21 cellular contexts compared by ENCODE assay signal in genomic region chr3:127306361-127307112, GRCh38. TPM values are rescaled to one million over a fixed set of nuclear protein-coding genes. Genes with fewer than 3 reads are reported as not detected.
DNase-seq lines count a peak whose midpoint lies in the region; ATAC-seq and TF ChIP-seq lines count a peak whose summit lies in the region.
"Had no signal": no experiment of that assay in that cellular context is flagged by ENCODE, and none has a peak within 500 bp of the region (broad histone marks: within the 10 kb centered on the region; RNA-seq: fewer than 3 reads in every experiment).

No MANE protein-coding gene starts in this region.

- H3K9me2 ChIP-seq in GM23338 (ENCODE audit: insufficient read depth) = no peaks in the 10 kb centered on the region

- H3K27ac Mint-ChIP-seq in CD14-positive monocyte = peak overlapping the region; percentile 78 to 95 (median 90)
- H3K27ac Mint-ChIP-seq in GM23338 = no peak overlapping the region
- peak overlapping the region; percentile 84 for H3K27ac Mint-ChIP-seq in dendritic cell treated with granulocyte-macrophage colony-stimulating factor and Interleukin-4, amounts not matched to agents 40 ng/mL and 50 ng/mL, for 4 days
- H3K27ac Mint-ChIP-seq in activated naive CD8-positive, alpha-beta T cell treated with anti-CD3 and anti-CD28 coated beads for 36 hours = no peak overlapping the region
- no peak overlapping the region for H3K27ac Mint-ChIP-seq in nephron progenitor cell
- H3K27ac Mint-ChIP-seq: CD4-positive, alpha-beta memory T cell; HFFc6 had no signal

- H3K4me3 ChIP-seq in GM23338 (no peak overlapping the region), neuronal stem cell (ENCODE audit: low read length in 2 of 2) (no peak overlapping the region)

- no peaks in the 10 kb centered on the region for H4K20me1 ChIP-seq in GM23338 (replicated peaks; ENCODE audit: insufficient read depth)

- H3K79me1 ChIP-seq in neuronal stem cell (ENCODE audit: low read depth, low read length) = no peaks in the 10 kb centered on the region

- peak overlapping the region; percentile 90 for H2BK12ac ChIP-seq in neuronal stem cell (ENCODE audit: low read length)

- no peak overlapping the region for H3K9ac ChIP-seq in neuronal stem cell (ENCODE audit: low read depth, low read length, poor library complexity)
- H3K9ac ChIP-seq: KMS-11 had no signal

- peak overlapping the region; percentile 82 for H3K14ac ChIP-seq in neuronal stem cell (ENCODE audit: low read length)

- H3K4me3 Mint-ChIP-seq in CD14-positive monocyte = peak overlapping the region in 1 of 2 donors; percentile 86
- H3K4me3 Mint-ChIP-seq in GM23338 = no peak overlapping the region
- H3K4me3 Mint-ChIP-seq in dendritic cell treated with granulocyte-macrophage colony-stimulating factor and Interleukin-4, amounts not matched to agents 40 ng/mL and 50 ng/mL, for 4 days = no peak overlapping the region
- H3K4me3 Mint-ChIP-seq in activated naive CD8-positive, alpha-beta T cell treated with anti-CD3 and anti-CD28 coated beads for 36 hours = no peak overlapping the region
- no peak overlapping the region for H3K4me3 Mint-ChIP-seq in nephron progenitor cell
- H3K4me3 Mint-ChIP-seq: CD4-positive, alpha-beta memory T cell; HFFc6 had no signal

- H4K8ac ChIP-seq in neuronal stem cell (ENCODE audit: low read depth, low read length) = no peak overlapping the region

- no peak overlapping the region for H3K4me2 ChIP-seq in GM23338
- H3K4me2 ChIP-seq in neuronal stem cell (ENCODE audit: insufficient read depth, low read length, poor library complexity, severe bottlenecking) = peak overlapping the region; percentile 11
- H3K4me2 ChIP-seq: KMS-11 had no signal

- intact Hi-C loops in CD14-positive monocyte (cut with micrococcal nuclease) = loop anchor here (10.0 kb wide), 2 partner anchors 322 to 392 kb away; partner anchors contain the start of gene PLXNA1 (in 1 of the 2)
- intact Hi-C loops in dendritic cell treated with granulocyte-macrophage colony-stimulating factor and Interleukin-4, amounts not matched to agents 40 ng/mL and 50 ng/mL, for 4 days (cut with micrococcal nuclease) = no loop called here

- H3K36me3 Mint-ChIP-seq in CD14-positive monocyte (no peaks in the 10 kb centered on the region), GM23338 (ENCODE audit: low read depth) (no peaks in the 10 kb centered on the region; the same call in 2 of the 3 replicates), nephron progenitor cell (ENCODE audit: low read depth) (no peaks in the 10 kb centered on the region)
- no peaks in the 10 kb centered on the region for H3K36me3 Mint-ChIP-seq in dendritic cell treated with granulocyte-macrophage colony-stimulating factor and Interleukin-4, amounts not matched to agents 40 ng/mL and 50 ng/mL, for 4 days (ENCODE audit: low read depth)
- no peaks in the 10 kb centered on the region for H3K36me3 Mint-ChIP-seq in activated naive CD8-positive, alpha-beta T cell treated with anti-CD3 and anti-CD28 coated beads for 36 hours
- H3K36me3 Mint-ChIP-seq: CD4-positive, alpha-beta memory T cell had no signal

- H4K91ac ChIP-seq in neuronal stem cell (ENCODE audit: low read depth, low read length, poor library complexity) = no peak overlapping the region

- H2BK15ac ChIP-seq in neuronal stem cell (ENCODE audit: low read length) = no peak overlapping the region

- H3K4ac ChIP-seq in neuronal stem cell (ENCODE audit: low read length) = no peak overlapping the region

- H3F3A ChIP-seq in GM23338 (replicated peaks; ENCODE audit: low read depth) = no peaks in the 10 kb centered on the region

- H2AK5ac ChIP-seq in neuronal stem cell (ENCODE audit: low read depth, low read length) = no peak overlapping the region

- no peaks in the 10 kb centered on the region for H3K27me3 ChIP-seq in GM23338 (ENCODE audit: insufficient read depth)
- peaks cover 0 to 20% (median 0%) of the 10 kb centered on the region in 3 experiments for H3K27me3 ChIP-seq in neuronal stem cell (ENCODE audit: control insufficient read depth in 3 of 3, insufficient read depth in 3 of 3, low read depth in 1 of 3, low read length in 3 of 3)
- H3K27me3 ChIP-seq: BE2C had no signal

- WGBS in neuronal stem cell (ENCODE audit: extremely low coverage in 2 of 2, insufficient read length in 2 of 2, insufficient replicate concordance in 1 of 2), 2 donors = no CpG with 5 or more reads among the region's 18 CpGs

- H3K9me3 Mint-ChIP-seq in CD14-positive monocyte (peaks cover 0 to 7% (median 0%) of the 10 kb centered on the region in 7 donors), GM23338 (peaks cover 7% of the 10 kb centered on the region; the same call in 2 of the 3 replicates), nephron progenitor cell (no peaks in the 10 kb centered on the region)
- no peaks in the 10 kb centered on the region for H3K9me3 Mint-ChIP-seq in dendritic cell treated with granulocyte-macrophage colony-stimulating factor and Interleukin-4, amounts not matched to agents 40 ng/mL and 50 ng/mL, for 4 days
- peaks cover 3% of the 10 kb centered on the region for H3K9me3 Mint-ChIP-seq in activated naive CD8-positive, alpha-beta T cell treated with anti-CD3 and anti-CD28 coated beads for 36 hours
- H3K9me3 Mint-ChIP-seq: HFFc6 had no signal

- H3K4me1 Mint-ChIP-seq in CD14-positive monocyte (peaks cover 41% of the 10 kb centered on the region), GM23338 (no peaks in the 10 kb centered on the region; the same call in 2 of the 3 replicates), nephron progenitor cell (no peaks in the 10 kb centered on the region)
- peaks cover 41% of the 10 kb centered on the region for H3K4me1 Mint-ChIP-seq in dendritic cell treated with granulocyte-macrophage colony-stimulating factor and Interleukin-4, amounts not matched to agents 40 ng/mL and 50 ng/mL, for 4 days (ENCODE audit: low read depth)
- H3K4me1 Mint-ChIP-seq in activated naive CD8-positive, alpha-beta T cell treated with anti-CD3 and anti-CD28 coated beads for 36 hours = no peaks in the 10 kb centered on the region
- H3K4me1 Mint-ChIP-seq: CD4-positive, alpha-beta memory T cell had no signal

- peak overlapping the region; percentile 61 for H2BK120ac ChIP-seq in neuronal stem cell (ENCODE audit: low read depth, low read length)

- TF ChIP-seq CTCF in CD14-positive monocyte (IDR thresholded peaks at IDR 0.05) (no peak), GM23338 (conservative IDR thresholded peaks at IDR 0.05; ENCODE audit: low read depth in 2 of 2) (no peak), nephron progenitor cell (IDR thresholded peaks at IDR 0.05) (no peak)

- H3K23ac ChIP-seq in neuronal stem cell (ENCODE audit: low read depth, low read length, poor library complexity) = no peak overlapping the region

- H3K27ac ChIP-seq in GM23338 (ENCODE audit: low read depth) (no peak overlapping the region), neuronal stem cell (replicated peaks; ENCODE audit: low read length) (no peak overlapping the region)
- H3K27ac ChIP-seq: C4-2B, KMS-11 had no signal

- H3K9me3 ChIP-seq in neuronal stem cell (replicated peaks in 1 of 2; ENCODE audit: control insufficient read depth in 2 of 2, insufficient read depth in 1 of 2, low read depth in 1 of 2, low read length in 2 of 2) = no peaks in the 10 kb centered on the region
- H3K9me3 ChIP-seq: BE2C had no signal

- DNase-seq in CD14-positive monocyte (ENCODE audit: low spot score) (no peak), GM23338 (ENCODE audit: low spot score) (no peak), neuronal stem cell (ENCODE audit: low spot score) (no peak), nephron progenitor cell (no peak), NCI-H1417 (lab: John Stamatoyannopoulos, UW) (no peak)
- DNase-seq in activated naive CD8-positive, alpha-beta T cell treated with anti-CD3 and anti-CD28 coated beads for 36 hours = no peak
- DNase-seq: ACHN; BE2C; CD4-positive, alpha-beta memory T cell; DMS153; DMS79; GF-D8; HCEC 1CT; HFFc6 had no signal

- no peak overlapping the region for H3K18ac ChIP-seq in neuronal stem cell (ENCODE audit: low read length)

- H3K4me1 ChIP-seq in GM23338 (ENCODE audit: insufficient read depth) = no peaks in the 10 kb centered on the region
- H3K4me1 ChIP-seq in neuronal stem cell (ENCODE audit: control insufficient read depth in 2 of 2, insufficient read depth in 1 of 2, low read depth in 1 of 2, low read length in 2 of 2) = no peaks in the 10 kb centered on the region

- no peaks in the 10 kb centered on the region for H3K79me2 ChIP-seq in GM23338 (replicated peaks; ENCODE audit: insufficient read depth)

- no peak overlapping the region for H2BK5ac ChIP-seq in neuronal stem cell (ENCODE audit: low read length)

- ATAC-seq in GM23338 (peak; percentile 46), HG03521 (IDR thresholded peaks at IDR 0.05; ENCODE audit: unreplicated experiment) (no peak)
- ATAC-seq: HepG2 had no signal

- H2AFZ ChIP-seq in GM23338 (no peak overlapping the region), neuronal stem cell (ENCODE audit: low read length) (no peak overlapping the region)

- peaks cover under 1 to 15% (median 14%) of the 10 kb centered on the region in 3 donors for H3K27me3 Mint-ChIP-seq in CD14-positive monocyte (ENCODE audit: low read depth in 3 of 3)
- H3K27me3 Mint-ChIP-seq in GM23338 (ENCODE audit: insufficient read depth, low read depth, poor library complexity) = peaks cover 9% of the 10 kb centered on the region
- peaks cover 19% of the 10 kb centered on the region for H3K27me3 Mint-ChIP-seq in dendritic cell treated with granulocyte-macrophage colony-stimulating factor and Interleukin-4, amounts not matched to agents 40 ng/mL and 50 ng/mL, for 4 days
- H3K27me3 Mint-ChIP-seq in activated naive CD8-positive, alpha-beta T cell treated with anti-CD3 and anti-CD28 coated beads for 36 hours = peaks cover 10% of the 10 kb centered on the region
- H3K27me3 Mint-ChIP-seq in nephron progenitor cell (ENCODE audit: low read depth, poor library complexity) = peaks cover 63% of the 10 kb centered on the region

- no peaks in the 10 kb centered on the region for H3K36me3 ChIP-seq in GM23338 (ENCODE audit: insufficient read depth)
- H3K36me3 ChIP-seq in neuronal stem cell (replicated peaks in 1 of 2; ENCODE audit: control insufficient read depth in 2 of 2, insufficient read depth in 2 of 2, low read length in 2 of 2) = no peaks in the 10 kb centered on the region
- H3K36me3 ChIP-seq: BE2C had no signal

TF ChIP-seq in GM23338, 12 proteins besides CTCF, POLR2A, EP300 and RAD21:
- no peak for TF ChIP-seq JUNB (IDR thresholded peaks at IDR 0.05; ENCODE audit: unreplicated experiment)

RNA-seq across cellular contexts. Expression of gene PRR20G, which starts 18.7 kb away (rescaled TPM):
- not detected for polyA plus RNA-seq in CD14-positive monocyte
- total RNA-seq in GM23338 (2014; rRNA removed; shearing (Covaris generic)) = not detected in 2 replicates
- polyA plus RNA-seq in GM23338 (2016; fragmentation: Nextera tagmentation; extraction: Ambion mirVana) = 0.21 and 0.39 TPM in 2 replicates
- not detected for polyA plus RNA-seq in neuronal stem cell (2013, experiment 1 of 2)
- polyA plus RNA-seq in neuronal stem cell (2013, experiment 2 of 2) = not detected
- total RNA-seq in activated naive CD8-positive, alpha-beta T cell treated with anti-CD3 and anti-CD28 coated beads for 36 hours = not detected
- total RNA-seq: CD4-positive, alpha-beta memory T cell; Daoy; H4; HepG2; HFFc6 had no signal
- polyA plus RNA-seq: CD4-positive, alpha-beta memory T cell; HepG2 had no signal

Comparison
In these comparisons a context has a peak if more than half of its experiments do, and no peak if none do; other contexts are left out.
1. H3K27ac Mint-ChIP-seq: peak in CD14-positive monocyte (7 of 7) and dendritic cell treated with granulocyte-macrophage colony-stimulating factor and Interleukin-4, amounts not matched to agents 40 ng/mL and 50 ng/mL, for 4 days (single experiment); none in GM23338 (single experiment), activated naive CD8-positive, alpha-beta T cell treated with anti-CD3 and anti-CD28 coated beads for 36 hours (single experiment) and nephron progenitor cell (single experiment).